2 cellular contexts compared by ENCODE assay signal in the genomic region with DNA sequence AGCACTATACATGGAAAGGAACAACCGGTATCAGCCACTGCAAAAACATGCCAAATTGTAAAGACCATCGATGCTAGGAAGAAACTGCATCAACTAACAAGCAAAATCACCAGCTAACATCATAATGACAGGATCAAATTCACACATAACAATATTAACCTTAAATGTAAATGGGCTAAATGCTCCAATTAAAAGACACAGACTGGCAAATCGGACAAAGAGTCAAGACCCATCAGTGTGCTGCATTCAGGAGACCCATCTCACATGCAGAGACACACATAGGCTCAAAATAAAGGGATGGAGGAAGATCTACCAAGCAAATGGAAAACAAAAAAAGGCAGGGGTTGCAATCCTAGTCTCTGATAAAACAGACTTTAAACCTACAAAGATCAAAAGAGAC.
DNase-seq lines count a peak whose midpoint lies in the region; ATAC-seq, FAIRE-seq and TF ChIP-seq lines count a peak whose summit lies in the region.
"Not testable (repeated sequence)": the region's sequence is repeated elsewhere in the genome, so short reads cannot be mapped to it uniquely, and the experiment has no call there.

No MANE protein-coding gene starts in this region.

- in situ Hi-C loops in K562 (cut with MboI), result not testable (repeated sequence)

- H3K27me3 ChIP-seq in K562 (ENCODE audit: control insufficient read depth in 2 of 2, insufficient read depth in 2 of 2, low read length in 2 of 2), result not testable (repeated sequence)

- not testable (repeated sequence) for H3K9me1 ChIP-seq in K562 (ENCODE audit: control insufficient read depth, insufficient read depth, low read length)

- H2AFZ ChIP-seq in K562 (ENCODE audit: low read depth, low read length), result not testable (repeated sequence)

- TF ChIP-seq POLR2A in K562 (conservative IDR thresholded peaks at IDR 0.05), result not testable (repeated sequence)

- not testable (repeated sequence) for H3K79me2 ChIP-seq in K562 (ENCODE audit: control insufficient read depth, insufficient read depth, low read length)

- not testable (repeated sequence) for TF ChIP-seq RAD21 in K562 (CRISPR knock-in tag; conservative IDR thresholded peaks at IDR 0.05 in 1 of 2, IDR thresholded peaks at IDR 0.05 in 1 of 2)

- not testable (repeated sequence) for FAIRE-seq in K562 (lab: Jason Lieb, UNC)

- not testable (repeated sequence) for H3K9ac ChIP-seq in K562 (ENCODE audit: insufficient read depth in 1 of 2, low read depth in 2 of 2, low read length in 2 of 2)

- not testable (repeated sequence) for H3K36me3 ChIP-seq in HEK293 (ENCODE audit: control insufficient read depth in 2 of 2, insufficient read depth in 1 of 2, low read length in 2 of 2); K562 (ENCODE audit: control insufficient read depth, insufficient read depth, low read length)

- CTCF ChIA-PET in HEK293 (lab: Yijun Ruan, JAX); K562 (lab: Yijun Ruan, JAX; ENCODE audit: low intra/inter-chr PET ratio): not testable (repeated sequence)

- not testable (repeated sequence) for H4K20me1 ChIP-seq in K562 (replicated peaks; ENCODE audit: control insufficient read depth, insufficient read depth, low read length)

- not testable (repeated sequence) for H3K27ac ChIP-seq in HEK293 (ENCODE audit: extremely low read depth, low read depth, low read length); K562 (ENCODE audit: extremely low read depth, low read depth, low read length)

- DNase-seq in K562 (ENCODE audit: extremely low read depth in 1 of 4, low spot score in 3 of 4), result not testable (repeated sequence)

- not testable (repeated sequence) for H3K4me3 ChIP-seq in HEK293 (ENCODE audit: low read depth, low read length); K562

- not testable (repeated sequence) for ATAC-seq in K562

- not testable (repeated sequence) for H3K9me3 ChIP-seq in HEK293 (ENCODE audit: control insufficient read depth, insufficient read depth, low read depth, low read length); K562 (replicated peaks; ENCODE audit: control insufficient read depth, insufficient read depth, low read depth, low read length)

- POLR2A ChIA-PET in HEK293 (lab: Yijun Ruan, JAX); K562 (lab: Yijun Ruan, JAX): not testable (repeated sequence)

- BruUV-seq in K562 (replicated peaks; lab: Mats Ljungman, UMichigan), result not testable (repeated sequence)

- not testable (repeated sequence) for TF ChIP-seq CTCF in HEK293 (tag by site-specific recombination; IDR thresholded peaks at IDR 0.05); K562 (IDR thresholded peaks at IDR 0.05 in 2 of 3, conservative IDR thresholded peaks at IDR 0.05 in 1 of 3; ENCODE audit: insufficient read depth in 2 of 3, low read depth in 1 of 3, low read length in 3 of 3)

- not testable (repeated sequence) for H3K4me2 ChIP-seq in K562 (ENCODE audit: insufficient read depth, low read length)

- TF ChIP-seq EP300 in K562 (IDR thresholded peaks at IDR 0.05; ENCODE audit: low read length), result not testable (repeated sequence)

- 30% methylated on average over 3 of the region's 3 CpGs for WGBS in K562 (ENCODE audit: insufficient coverage, low coverage, missing lambda C conversion rate)

- intact Hi-C loops in K562 (cut with micrococcal nuclease), result not testable (repeated sequence)

- H3K4me1 ChIP-seq in HEK293 (ENCODE audit: control insufficient read depth, insufficient read depth, low read length); K562 (replicated peaks in 1 of 2; ENCODE audit: control insufficient read depth in 2 of 2, insufficient read depth in 2 of 2, low read length in 2 of 2): not testable (repeated sequence)

TF ChIP-seq in HEK293, 187 proteins besides CTCF, POLR2A, EP300 and RAD21:
- TF ChIP-seq ZNF529 (tag by site-specific recombination; IDR thresholded peaks at IDR 0.05; ENCODE audit: insufficient replicate concordance), result peak; percentile 67
TF ChIP-seq in HEK293: peak in this region for 1; not testable (repeated sequence) for 186.

TF ChIP-seq in K562, 482 proteins besides CTCF, POLR2A, EP300 and RAD21:
- peak; percentile 89 for TF ChIP-seq ZNF507 (tag; conservative IDR thresholded peaks at IDR 0.05)
TF ChIP-seq in K562: peak in this region for 1; not testable (repeated sequence) for 481.
